In the genomic region with DNA sequence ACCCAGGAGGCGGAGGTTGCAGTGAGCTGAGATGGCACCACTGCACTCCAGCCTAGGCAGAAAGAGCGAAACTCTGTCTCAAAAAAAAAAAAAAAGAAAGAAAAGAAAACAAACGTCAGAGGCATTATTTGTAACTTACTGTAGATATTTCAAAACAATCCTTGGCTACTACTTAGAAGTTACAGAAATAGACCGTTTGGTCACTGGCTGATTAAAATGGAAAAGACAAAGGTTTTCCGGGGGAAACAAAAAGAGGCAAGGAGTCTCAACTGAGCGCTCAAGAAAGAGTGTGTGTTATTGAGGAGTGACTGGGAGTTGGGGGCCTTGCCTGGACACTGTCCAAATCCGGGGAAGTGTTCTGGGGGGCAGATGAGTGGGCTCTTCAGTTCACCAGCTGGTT, we compare ENCODE assay signal across 14 cellular contexts. TPM values are rescaled to one million over a fixed set of nuclear protein-coding genes. Genes with fewer than 3 reads are reported as not detected.
DNase-seq lines count a peak whose midpoint lies in the region; ATAC-seq and TF ChIP-seq lines count a peak whose summit lies in the region.
"Had no signal": no experiment of that assay in that cellular context is flagged by ENCODE, and none has a peak within 500 bp of the region (broad histone marks: within the 10 kb centered on the region; RNA-seq: fewer than 3 reads in every experiment).

No MANE protein-coding gene starts in this region.

- no peak overlapping the region for H3K4me3 ChIP-seq in esophagus muscularis mucosa
- H3K4me3 ChIP-seq in neuronal stem cell (ENCODE audit: low read length in 2 of 2) = no peak overlapping the region
- no peak overlapping the region for H3K4me3 ChIP-seq in aorta (ENCODE audit: low read length in 2 of 2)
- H3K4me3 ChIP-seq in Caco-2 (ENCODE audit: low read depth, low read length) = no peak overlapping the region

- no peak overlapping the region for H2BK120ac ChIP-seq in neuronal stem cell (ENCODE audit: low read depth, low read length)

- H4K8ac ChIP-seq in neuronal stem cell (ENCODE audit: low read depth, low read length) = no peak overlapping the region

- H3K79me1 ChIP-seq in neuronal stem cell (ENCODE audit: low read depth, low read length) = no peaks in the 10 kb centered on the region

- BruUV-seq in Caco-2 (replicated peaks; lab: Mats Ljungman, UMichigan) = no TSS peak

- H3K9me3 Mint-ChIP-seq in Caco-2 (ENCODE audit: unreplicated experiment) = no peaks in the 10 kb centered on the region
- no peaks in the 10 kb centered on the region for H3K9me3 Mint-ChIP-seq in activated T-helper 2 cell treated with anti-CD3 and anti-CD28 coated beads, Interferon-gamma antibody, Interleukin-2, Interleukin-4, amounts not matched to agents 10 μg/mL and 5 μg/mL and 100 μg/mL, durations not matched to agents 14 hours and 24 hours and 36 hours
- H3K9me3 Mint-ChIP-seq: neural crest cell had no signal

- CTCF ChIA-PET in Caco-2 (lab: Charles Lee) = no interaction called here

- H3K27ac ChIP-seq in esophagus muscularis mucosa (replicated peaks in 1 of 4) = peak overlapping the region; percentile 80 to 95 (median 84)
- no peak overlapping the region for H3K27ac ChIP-seq in neuronal stem cell (replicated peaks; ENCODE audit: low read length)
- peak overlapping the region; percentile 53 to 94 for H3K27ac ChIP-seq in aorta (ENCODE audit: low read depth in 1 of 2, low read length in 2 of 2)

- no peak overlapping the region for H3K4ac ChIP-seq in neuronal stem cell (ENCODE audit: low read length)

- H2BK15ac ChIP-seq in neuronal stem cell (ENCODE audit: low read length) = peak overlapping the region; percentile 79

- H2BK5ac ChIP-seq in neuronal stem cell (ENCODE audit: low read length) = no peak overlapping the region

- H3K27ac Mint-ChIP-seq in Caco-2 (ENCODE audit: unreplicated experiment) = no peak overlapping the region
- no peak overlapping the region for H3K27ac Mint-ChIP-seq in activated T-helper 2 cell treated with anti-CD3 and anti-CD28 coated beads, Interferon-gamma antibody, Interleukin-2, Interleukin-4, amounts not matched to agents 10 μg/mL and 5 μg/mL and 100 μg/mL, durations not matched to agents 14 hours and 24 hours and 36 hours

- H3K23ac ChIP-seq in neuronal stem cell (ENCODE audit: low read depth, low read length, poor library complexity) = no peak overlapping the region

- 41% methylated on average over 7 of the region's 7 CpGs for WGBS in esophagus muscularis mucosa
- no CpG with 5 or more reads among the region's 7 CpGs for WGBS in neuronal stem cell (ENCODE audit: extremely low coverage in 2 of 2, insufficient read length in 2 of 2, insufficient replicate concordance in 1 of 2), 2 donors
- WGBS in aorta, 2 donors = 25 to 32% methylated on average over 7 of the region's 7 CpGs

- no peak for TF ChIP-seq CTCF in esophagus muscularis mucosa (IDR thresholded peaks at IDR 0.05)
- no peak for TF ChIP-seq CTCF in Caco-2 (IDR thresholded peaks at IDR 0.05; ENCODE audit: insufficient read depth in 1 of 2, low read depth in 1 of 2, low read length in 1 of 2, severe bottlenecking in 1 of 2, unreplicated experiment in 1 of 2)

- H3K27me3 ChIP-seq in esophagus muscularis mucosa = no peaks in the 10 kb centered on the region
- H3K27me3 ChIP-seq in neuronal stem cell (ENCODE audit: control insufficient read depth in 3 of 3, insufficient read depth in 3 of 3, low read depth in 1 of 3, low read length in 3 of 3) = peaks cover 0 to 7% (median 2%) of the 10 kb centered on the region in 3 experiments
- no peaks in the 10 kb centered on the region for H3K27me3 ChIP-seq in aorta (ENCODE audit: control insufficient read depth in 1 of 2, insufficient read depth in 2 of 2, low read length in 1 of 2)
- H3K27me3 ChIP-seq in Caco-2 (replicated peaks; ENCODE audit: control insufficient read depth, insufficient read depth, low read length) = no peaks in the 10 kb centered on the region

- H3K14ac ChIP-seq in neuronal stem cell (ENCODE audit: low read length) = no peak overlapping the region

- peak overlapping the region; percentile 85 for H2AK5ac ChIP-seq in neuronal stem cell (ENCODE audit: low read depth, low read length)

- no peak for TF ChIP-seq EP300 in esophagus muscularis mucosa (IDR thresholded peaks at IDR 0.05)

- intact Hi-C loops in Right ventricle myocardium superior (cut with DNase I) = no loop called here
- intact Hi-C loops in cardiac septum (cut with DNase I) = loop anchor here (1.0 kb wide), 2 partner anchors 26 to 68 kb away; partner anchors contain the start of gene PTMA
- intact Hi-C loops in esophagus muscularis mucosa (cut with DNase I) = no loop called here
- intact Hi-C loops in aorta (cut with DNase I) = loop anchor here in 1 of 2 donors (5.0 kb wide), 1 partner anchor 67 kb away; the partner anchor contains the start of gene PTMA
- intact Hi-C loops in Caco-2 (cut with micrococcal nuclease; ENCODE audit: unreplicated experiment) = no loop called here
- intact Hi-C loops in activated T-helper 2 cell treated with anti-CD3 and anti-CD28 coated beads, Interferon-gamma antibody, Interleukin-2, Interleukin-4, amounts not matched to agents 10 μg/mL and 5 μg/mL and 100 μg/mL, durations not matched to agents 14 hours and 24 hours and 36 hours (cut with micrococcal nuclease) = no loop called here

- H3K4me1 ChIP-seq in esophagus muscularis mucosa (peaks cover 50 to 56% (median 53%) of the 10 kb centered on the region in 4 donors), neuronal stem cell (ENCODE audit: control insufficient read depth in 2 of 2, insufficient read depth in 1 of 2, low read depth in 1 of 2, low read length in 2 of 2) (peaks cover 6 to 7% of the 10 kb centered on the region in 2 donors), aorta (ENCODE audit: control insufficient read depth in 1 of 2, insufficient read depth in 2 of 2, low read length in 2 of 2) (peaks cover 0 to 3% of the 10 kb centered on the region in 2 donors), Caco-2 (peaks cover 8% of the 10 kb centered on the region)

- DNase-seq in Right ventricle myocardium superior (no peak), cardiac septum (ENCODE audit: low spot score) (no peak), esophagus muscularis mucosa (ENCODE audit: extremely low spot score) (no peak), neuronal stem cell (ENCODE audit: low spot score) (no peak), aorta (no peak), Caco-2 (no peak), NCI-H526 (lab: John Stamatoyannopoulos, UW) (no peak)
- DNase-seq in activated T-helper 2 cell treated with anti-CD3 and anti-CD28 coated beads, Interferon-gamma antibody, Interleukin-2, Interleukin-4, amounts not matched to agents 10 μg/mL and 5 μg/mL and 100 μg/mL, durations not matched to agents 14 hours and 24 hours and 36 hours (ENCODE audit: low spot score) = no peak
- DNase-seq: activated T-cell treated with anti-CD3 and anti-CD28 coated beads for 4 hours; NCI-H1694 treated with DMSO at 0.1 percent for 48 hours; stimulated activated CD4-positive, alpha-beta T cell treated with anti-CD3 and anti-CD28 coated beads, Interleukin-4, amount 100 ng/mL, for 24 hours had no signal

- no peaks in the 10 kb centered on the region for H3K27me3 Mint-ChIP-seq in Caco-2 (ENCODE audit: insufficient read depth, unreplicated experiment)
- no peaks in the 10 kb centered on the region for H3K27me3 Mint-ChIP-seq in activated T-helper 2 cell treated with anti-CD3 and anti-CD28 coated beads, Interferon-gamma antibody, Interleukin-2, Interleukin-4, amounts not matched to agents 10 μg/mL and 5 μg/mL and 100 μg/mL, durations not matched to agents 14 hours and 24 hours and 36 hours (ENCODE audit: low read depth)

- H3K18ac ChIP-seq in neuronal stem cell (ENCODE audit: low read length) = peak overlapping the region; percentile 86

- POLR2A ChIA-PET in Caco-2 (lab: Charles Lee) = no interaction called here

- H3K4me2 ChIP-seq in neuronal stem cell (ENCODE audit: insufficient read depth, low read length, poor library complexity, severe bottlenecking) = no peak overlapping the region

- ATAC-seq in Right ventricle myocardium superior (ENCODE audit: poor library complexity) (peak; percentile 2), aorta (ENCODE audit: low FRiP score) (peak; percentile 39)

- no peak overlapping the region for H3K4me3 Mint-ChIP-seq in Caco-2 (ENCODE audit: unreplicated experiment)
- no peak overlapping the region for H3K4me3 Mint-ChIP-seq in activated T-helper 2 cell treated with anti-CD3 and anti-CD28 coated beads, Interferon-gamma antibody, Interleukin-2, Interleukin-4, amounts not matched to agents 10 μg/mL and 5 μg/mL and 100 μg/mL, durations not matched to agents 14 hours and 24 hours and 36 hours (ENCODE audit: low read depth)
- H3K4me3 Mint-ChIP-seq: neural crest cell had no signal

- no peak for TF ChIP-seq POLR2A in esophagus muscularis mucosa (IDR thresholded peaks at IDR 0.05; ENCODE audit: low read depth)

- no peak overlapping the region for H2BK12ac ChIP-seq in neuronal stem cell (ENCODE audit: low read length)

- H2AFZ ChIP-seq in neuronal stem cell (ENCODE audit: low read length) = peak overlapping the region; percentile 54

- H3K4me1 Mint-ChIP-seq in Caco-2 (ENCODE audit: low read depth, unreplicated experiment) = peaks cover 6% of the 10 kb centered on the region
- peaks cover 13% of the 10 kb centered on the region for H3K4me1 Mint-ChIP-seq in activated T-helper 2 cell treated with anti-CD3 and anti-CD28 coated beads, Interferon-gamma antibody, Interleukin-2, Interleukin-4, amounts not matched to agents 10 μg/mL and 5 μg/mL and 100 μg/mL, durations not matched to agents 14 hours and 24 hours and 36 hours (ENCODE audit: low read depth)

- no peak overlapping the region for H4K91ac ChIP-seq in neuronal stem cell (ENCODE audit: low read depth, low read length, poor library complexity)

- no peaks in the 10 kb centered on the region for H3K9me3 ChIP-seq in esophagus muscularis mucosa
- peaks cover 0 to 3% of the 10 kb centered on the region in 2 donors for H3K9me3 ChIP-seq in neuronal stem cell (replicated peaks in 1 of 2; ENCODE audit: control insufficient read depth in 2 of 2, insufficient read depth in 1 of 2, low read depth in 1 of 2, low read length in 2 of 2)
- H3K9me3 ChIP-seq in aorta (ENCODE audit: control insufficient read depth, low read length) = no peaks in the 10 kb centered on the region
- H3K9me3 ChIP-seq in Caco-2 = no peaks in the 10 kb centered on the region

- H3K9ac ChIP-seq in neuronal stem cell (ENCODE audit: low read depth, low read length, poor library complexity) = no peak overlapping the region

- peaks cover 14% of the 10 kb centered on the region for H3K36me3 Mint-ChIP-seq in Caco-2 (ENCODE audit: insufficient read depth, unreplicated experiment)
- no peaks in the 10 kb centered on the region for H3K36me3 Mint-ChIP-seq in activated T-helper 2 cell treated with anti-CD3 and anti-CD28 coated beads, Interferon-gamma antibody, Interleukin-2, Interleukin-4, amounts not matched to agents 10 μg/mL and 5 μg/mL and 100 μg/mL, durations not matched to agents 14 hours and 24 hours and 36 hours (ENCODE audit: low read depth)

- H3K36me3 ChIP-seq in esophagus muscularis mucosa (no peaks in the 10 kb centered on the region), neuronal stem cell (replicated peaks in 1 of 2; ENCODE audit: control insufficient read depth in 2 of 2, insufficient read depth in 2 of 2, low read length in 2 of 2) (no peaks in the 10 kb centered on the region), aorta (ENCODE audit: control insufficient read depth in 1 of 2, insufficient read depth in 2 of 2, low read length in 1 of 2) (no peaks in the 10 kb centered on the region), Caco-2 (ENCODE audit: control insufficient read depth, insufficient read depth, low read length) (no peaks in the 10 kb centered on the region)

RNA-seq across cellular contexts. Expression of gene TEX44, which starts 47.6 kb away (rescaled TPM):
- total RNA-seq in Right ventricle myocardium superior = not detected
- not detected for total RNA-seq in cardiac septum
- not detected for total RNA-seq in esophagus muscularis mucosa
- polyA plus RNA-seq in neuronal stem cell (2013, experiment 1 of 2) = not detected
- not detected for polyA plus RNA-seq in neuronal stem cell (2013, experiment 2 of 2)
- total RNA-seq in aorta = not detected
- polyA plus RNA-seq in aorta = not detected
- total RNA-seq in Caco-2 (2022) = not detected in 2 replicates
- total RNA-seq in activated T-helper 2 cell treated with anti-CD3 and anti-CD28 coated beads, Interferon-gamma antibody, Interleukin-2, Interleukin-4, amounts not matched to agents 10 μg/mL and 5 μg/mL and 100 μg/mL, durations not matched to agents 14 hours and 24 hours and 36 hours = not detected in 2 replicates
- total RNA-seq: HT1080, neural crest cell, urinary bladder had no signal
- polyA plus RNA-seq: urinary bladder had no signal
